In genomic region chr1:241972703-241973375, GRCh38 we compare ENCODE assay signal across 1 cellular context.
A peak's percentile ranks its signal among the peaks of the same experiment; 100 is the strongest.
TF ChIP-seq lines count a peak whose summit lies in the region.

No MANE protein-coding gene starts in this region.

TF ChIP-seq in HEK293, 187 proteins besides CTCF, POLR2A, EP300 and RAD21 (continued from another document):
- TF ChIP-seq INSM2 (tag by site-specific recombination; IDR thresholded peaks at IDR 0.05) (no peak), ZBTB17 (tag by site-specific recombination; IDR thresholded peaks at IDR 0.05) (no peak), ZNF623 (tag by site-specific recombination; IDR thresholded peaks at IDR 0.05) (peak; percentile 36; the same call in 1 of the 2 replicates), ZNF596 (tag by site-specific recombination; IDR thresholded peaks at IDR 0.05) (no peak), EGR2 (tag by site-specific recombination; IDR thresholded peaks at IDR 0.05; ENCODE audit: low read depth) (no peak), ZBTB8A (tag by site-specific recombination; IDR thresholded peaks at IDR 0.05) (no peak), RBAK (tag by site-specific recombination; IDR thresholded peaks at IDR 0.05) (no peak), ZNF324 (tag by site-specific recombination; IDR thresholded peaks at IDR 0.05) (no peak), ZFP69B (tag by site-specific recombination; IDR thresholded peaks at IDR 0.05) (no peak), YY1 (tag by site-specific recombination; IDR thresholded peaks at IDR 0.05) (no peak), ZFP37 (tag by site-specific recombination; IDR thresholded peaks at IDR 0.05) (no peak), ZNF629 (tag by site-specific recombination; IDR thresholded peaks at IDR 0.05) (no peak), ZNF16 (tag by site-specific recombination; IDR thresholded peaks at IDR 0.05; ENCODE audit: low read depth) (no peak), FEZF1 (tag by site-specific recombination; IDR thresholded peaks at IDR 0.05) (no peak), ZNF114 (tag by site-specific recombination; IDR thresholded peaks at IDR 0.05) (no peak), PRDM1 (tag by site-specific recombination; IDR thresholded peaks at IDR 0.05) (no peak)
- TF ChIP-seq, protein P1, sequence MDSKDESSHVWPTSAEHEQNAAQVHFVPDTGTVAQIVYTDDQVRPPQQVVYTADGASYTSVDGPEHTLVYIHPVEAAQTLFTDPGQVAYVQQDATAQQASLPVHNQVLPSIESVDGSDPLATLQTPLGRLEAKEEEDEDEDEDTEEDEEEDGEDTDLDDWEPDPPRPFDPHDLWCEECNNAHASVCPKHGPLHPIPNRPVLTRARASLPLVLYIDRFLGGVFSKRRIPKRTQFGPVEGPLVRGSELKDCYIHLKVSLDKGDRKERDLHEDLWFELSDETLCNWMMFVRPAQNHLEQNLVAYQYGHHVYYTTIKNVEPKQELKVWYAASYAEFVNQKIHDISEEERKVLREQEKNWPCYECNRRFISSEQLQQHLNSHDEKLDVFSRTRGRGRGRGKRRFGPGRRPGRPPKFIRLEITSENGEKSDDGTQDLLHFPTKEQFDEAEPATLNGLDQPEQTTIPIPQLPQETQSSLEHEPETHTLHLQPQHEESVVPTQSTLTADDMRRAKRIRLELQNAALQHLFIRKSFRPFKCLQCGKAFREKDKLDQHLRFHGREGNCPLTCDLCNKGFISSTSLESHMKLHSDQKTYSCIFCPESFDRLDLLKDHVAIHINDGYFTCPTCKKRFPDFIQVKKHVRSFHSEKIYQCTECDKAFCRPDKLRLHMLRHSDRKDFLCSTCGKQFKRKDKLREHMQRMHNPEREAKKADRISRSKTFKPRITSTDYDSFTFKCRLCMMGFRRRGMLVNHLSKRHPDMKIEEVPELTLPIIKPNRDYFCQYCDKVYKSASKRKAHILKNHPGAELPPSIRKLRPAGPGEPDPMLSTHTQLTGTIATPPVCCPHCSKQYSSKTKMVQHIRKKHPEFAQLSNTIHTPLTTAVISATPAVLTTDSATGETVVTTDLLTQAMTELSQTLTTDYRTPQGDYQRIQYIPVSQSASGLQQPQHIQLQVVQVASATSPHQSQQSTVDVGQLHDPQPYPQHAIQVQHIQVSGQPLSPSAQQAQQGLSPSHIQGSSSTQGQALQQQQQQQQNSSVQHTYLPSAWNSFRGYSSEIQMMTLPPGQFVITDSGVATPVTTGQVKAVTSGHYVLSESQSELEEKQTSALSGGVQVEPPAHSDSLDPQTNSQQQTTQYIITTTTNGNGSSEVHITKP (tag by site-specific recombination; IDR thresholded peaks at IDR 0.05), result peak; percentile 64
- TF ChIP-seq, protein P2, sequence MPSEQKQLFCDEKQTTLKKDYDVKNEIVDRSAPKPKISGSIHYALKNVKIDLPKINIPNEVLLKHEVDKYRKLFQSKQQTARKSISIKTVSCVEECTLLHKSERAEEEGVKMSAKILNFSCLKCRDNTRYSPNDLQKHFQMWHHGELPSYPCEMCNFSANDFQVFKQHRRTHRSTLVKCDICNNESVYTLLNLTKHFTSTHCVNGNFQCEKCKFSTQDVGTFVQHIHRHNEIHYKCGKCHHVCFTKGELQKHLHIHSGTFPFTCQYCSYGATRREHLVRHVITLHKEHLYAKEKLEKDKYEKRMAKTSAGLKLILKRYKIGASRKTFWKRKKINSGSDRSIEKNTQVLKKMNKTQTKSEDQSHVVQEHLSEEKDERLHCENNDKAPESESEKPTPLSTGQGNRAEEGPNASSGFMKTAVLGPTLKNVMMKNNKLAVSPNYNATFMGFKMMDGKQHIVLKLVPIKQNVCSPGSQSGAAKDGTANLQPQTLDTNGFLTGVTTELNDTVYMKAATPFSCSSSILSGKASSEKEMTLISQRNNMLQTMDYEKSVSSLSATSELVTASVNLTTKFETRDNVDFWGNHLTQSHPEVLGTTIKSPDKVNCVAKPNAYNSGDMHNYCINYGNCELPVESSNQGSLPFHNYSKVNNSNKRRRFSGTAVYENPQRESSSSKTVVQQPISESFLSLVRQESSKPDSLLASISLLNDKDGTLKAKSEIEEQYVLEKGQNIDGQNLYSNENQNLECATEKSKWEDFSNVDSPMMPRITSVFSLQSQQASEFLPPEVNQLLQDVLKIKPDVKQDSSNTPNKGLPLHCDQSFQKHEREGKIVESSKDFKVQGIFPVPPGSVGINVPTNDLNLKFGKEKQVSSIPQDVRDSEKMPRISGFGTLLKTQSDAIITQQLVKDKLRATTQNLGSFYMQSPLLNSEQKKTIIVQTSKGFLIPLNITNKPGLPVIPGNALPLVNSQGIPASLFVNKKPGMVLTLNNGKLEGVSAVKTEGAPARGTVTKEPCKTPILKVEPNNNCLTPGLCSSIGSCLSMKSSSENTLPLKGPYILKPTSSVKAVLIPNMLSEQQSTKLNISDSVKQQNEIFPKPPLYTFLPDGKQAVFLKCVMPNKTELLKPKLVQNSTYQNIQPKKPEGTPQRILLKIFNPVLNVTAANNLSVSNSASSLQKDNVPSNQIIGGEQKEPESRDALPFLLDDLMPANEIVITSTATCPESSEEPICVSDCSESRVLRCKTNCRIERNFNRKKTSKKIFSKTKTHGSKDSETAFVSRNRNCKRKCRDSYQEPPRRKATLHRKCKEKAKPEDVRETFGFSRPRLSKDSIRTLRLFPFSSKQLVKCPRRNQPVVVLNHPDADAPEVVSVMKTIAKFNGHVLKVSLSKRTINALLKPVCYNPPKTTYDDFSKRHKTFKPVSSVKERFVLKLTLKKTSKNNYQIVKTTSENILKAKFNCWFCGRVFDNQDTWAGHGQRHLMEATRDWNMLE (tag by site-specific recombination; conservative IDR thresholded peaks at IDR 0.05; ENCODE audit: low read depth), result no peak
- TF ChIP-seq, protein P3, sequence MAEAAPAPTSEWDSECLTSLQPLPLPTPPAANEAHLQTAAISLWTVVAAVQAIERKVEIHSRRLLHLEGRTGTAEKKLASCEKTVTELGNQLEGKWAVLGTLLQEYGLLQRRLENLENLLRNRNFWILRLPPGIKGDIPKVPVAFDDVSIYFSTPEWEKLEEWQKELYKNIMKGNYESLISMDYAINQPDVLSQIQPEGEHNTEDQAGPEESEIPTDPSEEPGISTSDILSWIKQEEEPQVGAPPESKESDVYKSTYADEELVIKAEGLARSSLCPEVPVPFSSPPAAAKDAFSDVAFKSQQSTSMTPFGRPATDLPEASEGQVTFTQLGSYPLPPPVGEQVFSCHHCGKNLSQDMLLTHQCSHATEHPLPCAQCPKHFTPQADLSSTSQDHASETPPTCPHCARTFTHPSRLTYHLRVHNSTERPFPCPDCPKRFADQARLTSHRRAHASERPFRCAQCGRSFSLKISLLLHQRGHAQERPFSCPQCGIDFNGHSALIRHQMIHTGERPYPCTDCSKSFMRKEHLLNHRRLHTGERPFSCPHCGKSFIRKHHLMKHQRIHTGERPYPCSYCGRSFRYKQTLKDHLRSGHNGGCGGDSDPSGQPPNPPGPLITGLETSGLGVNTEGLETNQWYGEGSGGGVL (tag by site-specific recombination; IDR thresholded peaks at IDR 0.05), result peak; percentile 72
- TF ChIP-seq, protein P4, sequence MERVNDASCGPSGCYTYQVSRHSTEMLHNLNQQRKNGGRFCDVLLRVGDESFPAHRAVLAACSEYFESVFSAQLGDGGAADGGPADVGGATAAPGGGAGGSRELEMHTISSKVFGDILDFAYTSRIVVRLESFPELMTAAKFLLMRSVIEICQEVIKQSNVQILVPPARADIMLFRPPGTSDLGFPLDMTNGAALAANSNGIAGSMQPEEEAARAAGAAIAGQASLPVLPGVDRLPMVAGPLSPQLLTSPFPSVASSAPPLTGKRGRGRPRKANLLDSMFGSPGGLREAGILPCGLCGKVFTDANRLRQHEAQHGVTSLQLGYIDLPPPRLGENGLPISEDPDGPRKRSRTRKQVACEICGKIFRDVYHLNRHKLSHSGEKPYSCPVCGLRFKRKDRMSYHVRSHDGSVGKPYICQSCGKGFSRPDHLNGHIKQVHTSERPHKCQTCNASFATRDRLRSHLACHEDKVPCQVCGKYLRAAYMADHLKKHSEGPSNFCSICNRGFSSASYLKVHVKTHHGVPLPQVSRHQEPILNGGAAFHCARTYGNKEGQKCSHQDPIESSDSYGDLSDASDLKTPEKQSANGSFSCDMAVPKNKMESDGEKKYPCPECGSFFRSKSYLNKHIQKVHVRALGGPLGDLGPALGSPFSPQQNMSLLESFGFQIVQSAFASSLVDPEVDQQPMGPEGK (tag by site-specific recombination; IDR thresholded peaks at IDR 0.05), result peak; percentile 39; the same call in 1 of the 2 replicates
